ENCODE assay signal across 7 cellular contexts in genomic region chr3:32578669-32579068, GRCh38. TPM values are rescaled to one million over a fixed set of nuclear protein-coding genes. Genes with fewer than 3 reads are reported as not detected.
DNase-seq lines count a peak whose midpoint lies in the region; ATAC-seq, FAIRE-seq and TF ChIP-seq lines count a peak whose summit lies in the region.
"Not testable (repeated sequence)": the region's sequence is repeated elsewhere in the genome, so short reads cannot be mapped to it uniquely, and the experiment has no call there.

No MANE protein-coding gene starts in this region.

- CTCF ChIA-PET in GM12878 (lab: Yijun Ruan, JAX) = interaction anchor here (1.0 to 1.4 kb wide), 3 partner anchors 12 to 68 kb away, joined by 3 to 5 read pairs (median 3); no protein-coding TSS in a partner anchor
- CTCF ChIA-PET in HepG2 (lab: Yijun Ruan, JAX; ENCODE audit: low intra/inter-chr PET ratio, low total read pairs) = not testable (repeated sequence)

- not testable (repeated sequence) for H3K36me3 ChIP-seq in OCI-LY1 (ENCODE audit: insufficient read depth, low read length); GM12878 (ENCODE audit: control insufficient read depth in 2 of 2, insufficient read depth in 2 of 2, low read length in 1 of 2); HepG2 (replicated peaks in 1 of 2; ENCODE audit: control insufficient read depth in 1 of 2, insufficient read depth in 2 of 2, low read length in 2 of 2); testis (ENCODE audit: low read depth, missing control alignments)

- H2AFZ ChIP-seq in OCI-LY1 (ENCODE audit: low read length); GM12878 (ENCODE audit: control insufficient read depth, low read depth, low read length); HepG2 (ENCODE audit: low read length): not testable (repeated sequence)

- SMC1A ChIA-PET in GM12878 (lab: Charles Lee; ENCODE audit: uncharacterized antibody, unreplicated experiment) = interaction anchor here (0.6 to 1.0 kb wide), 3 partner anchors 9 to 244 kb away, joined by 3 to 4 read pairs (median 4); no protein-coding TSS in a partner anchor

- WGBS in GM12878 (ENCODE audit: insufficient coverage, insufficient replicate concordance, low lambda C conversion rate, missing lambda C conversion rate) = 99% methylated on average over 30 of the region's 31 CpGs
- WGBS in HepG2 (ENCODE audit: low lambda C conversion rate) = 90% methylated on average over 9 of the region's 31 CpGs
- WGBS in testis, 2 donors = 68% methylated on average over 31 of the region's 31 CpGs; no CpG with 5 or more reads in 1 of the 2 donors

- not testable (repeated sequence) for TF ChIP-seq EP300 in GM12878 (IDR thresholded peaks at IDR 0.05; ENCODE audit: borderline replicate concordance in 1 of 2, control insufficient read depth in 1 of 2, low read depth in 2 of 2, low read length in 2 of 2); HepG2 (IDR thresholded peaks at IDR 0.05; ENCODE audit: low read depth in 2 of 2, low read length in 2 of 2); HepG2 (CRISPR knock-in tag; IDR thresholded peaks at IDR 0.05; ENCODE audit: borderline replicate concordance)

- FAIRE-seq in GM12878 (lab: Jason Lieb, UNC); HepG2 (lab: Jason Lieb, UNC): not testable (repeated sequence)

- intact Hi-C loops in GM12878 (cut with micrococcal nuclease; ENCODE audit: unreplicated experiment) = loop anchor here (5.0 kb wide), 1 partner anchor 66 kb away; no protein-coding TSS in a partner anchor
- intact Hi-C loops in HepG2 (cut with micrococcal nuclease; ENCODE audit: unreplicated experiment) = loop anchor here (1.0 to 10.0 kb wide), 2 partner anchors 8 to 106 kb away; partner anchors contain the start of genes CNOT10 and DYNC1LI1
- intact Hi-C loops in testis (cut with DNase I; ENCODE audit: low total_unique reads) = not testable (repeated sequence)

- peaks cover 28% of the 10 kb centered on the region for H3K4me1 Mint-ChIP-seq in HFFc6 (ENCODE audit: low read depth)
- H3K4me1 Mint-ChIP-seq in osteocyte (ENCODE audit: unreplicated experiment) = peaks cover 55% of the 10 kb centered on the region
- H3K4me1 Mint-ChIP-seq in stimulated activated effector memory CD8-positive, alpha-beta T cell treated with anti-CD3 and anti-CD28 coated beads, Interleukin-12 subunit alpha, Interleukin-12 subunit beta, amount 100 ng/mL, for 72 hours = peaks cover 12% of the 10 kb centered on the region

- not testable (repeated sequence) for TF ChIP-seq RAD21 in GM12878 (IDR thresholded peaks at IDR 0.05; ENCODE audit: insufficient read depth, low read depth, low read length); HepG2 (CRISPR knock-in tag; IDR thresholded peaks at IDR 0.05)

- H3K27me3 Mint-ChIP-seq in HFFc6 (ENCODE audit: insufficient read depth); osteocyte (ENCODE audit: unreplicated experiment): not testable (repeated sequence)

- not testable (repeated sequence) for TF ChIP-seq POLR2A in GM12878 (IDR thresholded peaks at IDR 0.05; ENCODE audit: low read depth, low read length); HepG2 (IDR thresholded peaks at IDR 0.05; ENCODE audit: insufficient read depth in 1 of 2, low read depth in 2 of 2, low read length in 2 of 2); testis (IDR thresholded peaks at IDR 0.05)

- H3K27me3 ChIP-seq in OCI-LY1 (ENCODE audit: insufficient read depth, low read length); GM12878 (replicated peaks in 1 of 2; ENCODE audit: control insufficient read depth in 2 of 2, insufficient read depth in 2 of 2, low read length in 1 of 2); HepG2 (ENCODE audit: control insufficient read depth in 1 of 2, insufficient read depth in 2 of 2, low read length in 2 of 2); testis: not testable (repeated sequence)

- not testable (repeated sequence) for ATAC-seq in GM12878; HepG2; stimulated activated effector memory CD8-positive, alpha-beta T cell treated with anti-CD3 and anti-CD28 coated beads, Interleukin-12 subunit alpha, Interleukin-12 subunit beta, amount 100 ng/mL, for 72 hours

- peak overlapping the region; percentile 83; the same call in 1 of the 2 replicates for H3K4me3 Mint-ChIP-seq in HFFc6
- H3K4me3 Mint-ChIP-seq in osteocyte (ENCODE audit: unreplicated experiment) = not testable (repeated sequence)
- peak overlapping the region; percentile 59 for H3K4me3 Mint-ChIP-seq in stimulated activated effector memory CD8-positive, alpha-beta T cell treated with anti-CD3 and anti-CD28 coated beads, Interleukin-12 subunit alpha, Interleukin-12 subunit beta, amount 100 ng/mL, for 72 hours

- not testable (repeated sequence) for H3K4me3 ChIP-seq in OCI-LY1 (ENCODE audit: low read depth, low read length, poor library complexity, severe bottlenecking); GM12878
- H3K4me3 ChIP-seq in HepG2 (replicated peaks in 1 of 3; ENCODE audit: insufficient read depth in 1 of 3, low read depth in 2 of 3, low read length in 3 of 3) (0 out of 6 replicates have a peak overlapping the region, but pooled peaks of 1 of the 3 experiments have one; percentile 29), testis (peak overlapping the region; percentile 27 to 49)

- H3K4me1 ChIP-seq in OCI-LY1 (ENCODE audit: insufficient read depth, low read length, severe bottlenecking) (peaks cover 16% of the 10 kb centered on the region), HepG2 (ENCODE audit: insufficient read depth, low read length) (peaks cover 30% of the 10 kb centered on the region), testis (peaks cover 13% of the 10 kb centered on the region)
- not testable (repeated sequence) for H3K4me1 ChIP-seq in GM12878 (ENCODE audit: control insufficient read depth, insufficient read depth, low read length)

- POLR2A ChIA-PET in GM12878 (lab: Charles Lee) (interaction anchor here (0.5 to 2.0 kb wide), 4 partner anchors 61 to 862 kb away, joined by 3 to 6 read pairs (median 4); no protein-coding TSS in a partner anchor), HepG2 (lab: Yijun Ruan, JAX) (interaction anchor here (1.2 to 1.3 kb wide), 2 partner anchors 9 to 64 kb away, joined by 3 to 4 read pairs; no protein-coding TSS in a partner anchor)

- peak overlapping the region; percentile 70 for H3K27ac ChIP-seq in OCI-LY1 (ENCODE audit: low read depth, low read length, poor library complexity, severe bottlenecking)
- not testable (repeated sequence) for H3K27ac ChIP-seq in GM12878 (ENCODE audit: control insufficient read depth, insufficient read depth); HepG2 (ENCODE audit: extremely low read length, insufficient read depth, low read length); testis

- not testable (repeated sequence) for H3F3A ChIP-seq in OCI-LY1 (ENCODE audit: insufficient read depth, low read length)

- H3K9me3 ChIP-seq in OCI-LY1 (ENCODE audit: low read length); GM12878 (replicated peaks; ENCODE audit: control insufficient read depth, insufficient read depth, low read length); HepG2 (ENCODE audit: low read length); testis: not testable (repeated sequence)

- H3K9me3 Mint-ChIP-seq in HFFc6; osteocyte (ENCODE audit: unreplicated experiment); stimulated activated effector memory CD8-positive, alpha-beta T cell treated with anti-CD3 and anti-CD28 coated beads, Interleukin-12 subunit alpha, Interleukin-12 subunit beta, amount 100 ng/mL, for 72 hours: not testable (repeated sequence)

- H3K4me2 ChIP-seq in OCI-LY1 (ENCODE audit: low read length) = not testable (repeated sequence)
- H3K4me2 ChIP-seq in GM12878 (ENCODE audit: control insufficient read depth, insufficient read depth) (peak overlapping the region; percentile 84), HepG2 (ENCODE audit: low read depth, low read length) (peak overlapping the region; percentile 75)

- in situ Hi-C loops in GM12878 (cut with MboI); HepG2 (cut with HindIII; ENCODE audit: extremely low pct_ligation_motif_present, low pct_unique_long_range_greater_than_20kb): not testable (repeated sequence)

- not testable (repeated sequence) for DNase-seq in HFFc6; GM12878 (ENCODE audit: low read depth, low spot score); HepG2 (ENCODE audit: low spot score); osteocyte (ENCODE audit: extremely low spot score, unreplicated experiment); stimulated activated effector memory CD8-positive, alpha-beta T cell treated with anti-CD3 and anti-CD28 coated beads, Interleukin-12 subunit alpha, Interleukin-12 subunit beta, amount 100 ng/mL, for 72 hours (ENCODE audit: low spot score in 2 of 2); testis

- H3K27ac Mint-ChIP-seq in HFFc6 = not testable (repeated sequence)
- H3K27ac Mint-ChIP-seq in osteocyte (ENCODE audit: unreplicated experiment) = peak overlapping the region; percentile 89
- peak overlapping the region; percentile 83 for H3K27ac Mint-ChIP-seq in stimulated activated effector memory CD8-positive, alpha-beta T cell treated with anti-CD3 and anti-CD28 coated beads, Interleukin-12 subunit alpha, Interleukin-12 subunit beta, amount 100 ng/mL, for 72 hours

- H3K9me2 ChIP-seq in OCI-LY1 (ENCODE audit: low read depth, low read length) = not testable (repeated sequence)

- TF ChIP-seq CTCF in HFFc6 (IDR thresholded peaks at IDR 0.05); OCI-LY1 (IDR thresholded peaks at IDR 0.05; ENCODE audit: low read length); GM12878 (IDR thresholded peaks at IDR 0.05 in 2 of 3, conservative IDR thresholded peaks at IDR 0.05 in 1 of 3; ENCODE audit: control insufficient read depth in 2 of 3, extremely low read depth in 1 of 3, insufficient read depth in 1 of 3, low read depth in 3 of 3, low read length in 3 of 3); HepG2 (CRISPR knock-in tag; IDR thresholded peaks at IDR 0.05); osteocyte (IDR thresholded peaks at IDR 0.05); testis (IDR thresholded peaks at IDR 0.05): not testable (repeated sequence)

- not testable (repeated sequence) for H3K9ac ChIP-seq in OCI-LY1 (ENCODE audit: low read length); GM12878 (ENCODE audit: control insufficient read depth, insufficient read depth, low read length); HepG2 (ENCODE audit: insufficient read depth, low read depth, low read length)

- H3K79me2 ChIP-seq in OCI-LY1 (ENCODE audit: insufficient read depth, low read length); GM12878 (ENCODE audit: control insufficient read depth, insufficient read depth, low read length); HepG2 (ENCODE audit: insufficient read depth, low read length): not testable (repeated sequence)

- not testable (repeated sequence) for H3K36me3 Mint-ChIP-seq in HFFc6 (ENCODE audit: low read depth); osteocyte (ENCODE audit: unreplicated experiment); stimulated activated effector memory CD8-positive, alpha-beta T cell treated with anti-CD3 and anti-CD28 coated beads, Interleukin-12 subunit alpha, Interleukin-12 subunit beta, amount 100 ng/mL, for 72 hours

- RAD21 ChIA-PET in GM12878 (lab: Charles Lee; ENCODE audit: unreplicated experiment) = interaction anchor here (3.3 kb wide), 1 partner anchor 9 kb away, joined by 14 read pairs; no protein-coding TSS in a partner anchor

- H4K20me1 ChIP-seq in OCI-LY1 (ENCODE audit: insufficient read depth, low read length); GM12878 (ENCODE audit: control insufficient read depth, insufficient read depth); HepG2 (ENCODE audit: insufficient read depth, low read length): not testable (repeated sequence)

- not testable (repeated sequence) for BruUV-seq in GM12878 (replicated peaks; lab: Mats Ljungman, UMichigan); HepG2 (replicated peaks; lab: Mats Ljungman, UMichigan)

RNA-seq across cellular contexts. Expression of gene DYNC1LI1, which starts 8.0 kb away (rescaled TPM):
- 10 to 100 TPM; 43.6 to 51.8 (median 46.3) TPM for total RNA-seq in HFFc6 (2021; fragmentation: NEBNext Ultra II Directional; extraction: Animal tissue kit (Norgen Biotek cat#: 25700))
- 41.3 and 43.7 TPM in 2 replicates for total RNA-seq in GM12878 (2013; cell fraction: nucleolus; rRNA removed)
- total RNA-seq in GM12878 (2014; rRNA removed) = 26.5 and 30.8 TPM in 2 replicates
- 34.4 and 36.5 TPM in 2 replicates for total RNA-seq in GM12878 (2014; rRNA removed; fragmentation: Illumina TruSeq; extraction: Trizol)
- 29.7 and 32.0 TPM in 2 replicates for total RNA-seq in GM12878 (2021)
- 8.9 TPM for polyA plus RNA-seq in GM12878 (2011; ENCODE audit: low read depth)
- polyA plus RNA-seq in GM12878 (2011; rRNA removed) = 51.7 and 83.7 TPM in 2 replicates
- polyA plus RNA-seq in GM12878 (2011; cell fraction: cytosol; rRNA removed) = 15.4 and 18.0 TPM in 2 replicates
- 14.5 and 21.8 TPM in 2 replicates for polyA plus RNA-seq in GM12878 (2011; cell fraction: nucleus; rRNA removed)
- 15.3 and 19.8 TPM in 2 replicates for polyA plus RNA-seq in GM12878 (2012)
- 32.0 and 40.8 TPM in 2 replicates for polyA plus RNA-seq in GM12878 (2014; fragmentation: Illumina TruSeq; extraction: Trizol)
- polyA plus RNA-seq in GM12878 (2014; fragmentation: Nextera tagmentation; extraction: Ambion mirVana) = 10 to 100 TPM; 11.5 to 17.0 TPM
- polyA plus RNA-seq in GM12878 (2014; rRNA removed) = 28.1 and 30.1 TPM in 2 replicates
- polyA plus RNA-seq in GM12878 (2016; fragmentation: Nextera tagmentation; extraction: Ambion mirVana) = 10 to 100 TPM; 36.8 to 37.6 TPM
- polyA minus RNA-seq in GM12878 (2011; rRNA and poly(A)+ RNA removed) = 20.3 and 21.6 TPM in 2 replicates
- 9.6 and 12.0 TPM in 2 replicates for polyA minus RNA-seq in GM12878 (2011; cell fraction: cytosol; rRNA and poly(A)+ RNA removed)
- 30.8 and 67.1 TPM in 2 replicates for polyA minus RNA-seq in GM12878 (2011; cell fraction: nucleus; rRNA and poly(A)+ RNA removed)
- 37.1 and 51.6 TPM in 2 replicates for total RNA-seq in HepG2 (2016; rRNA removed; fragmentation: Illumina TruSeq; extraction: Trizol)
- total RNA-seq in HepG2 (2016; cell fraction: cytosol; rRNA removed; fragmentation: Illumina TruSeq; extraction: Trizol; ENCODE audit: low read depth) = 33.6 and 36.9 TPM in 2 replicates
- total RNA-seq in HepG2 (2016; cell fraction: insoluble cytoplasmic fraction; rRNA removed; fragmentation: Illumina TruSeq; extraction: Trizol) = 39.2 and 45.8 TPM in 2 replicates
- total RNA-seq in HepG2 (2016; cell fraction: membrane; rRNA removed; fragmentation: Illumina TruSeq; extraction: Trizol) = 14.4 and 17.4 TPM in 2 replicates
- 25.8 and 26.3 TPM in 2 replicates for total RNA-seq in HepG2 (2016; cell fraction: nucleus; rRNA removed; fragmentation: Illumina TruSeq; extraction: Trizol)
- 10.5 and 13.4 TPM in 2 replicates for polyA plus RNA-seq in HepG2 (2011; rRNA removed)
- 6.3 and 7.7 TPM in 2 replicates for polyA plus RNA-seq in HepG2 (2011; cell fraction: cytosol; rRNA removed)
- polyA plus RNA-seq in HepG2 (2011; cell fraction: nucleus; rRNA removed) = 5.8 and 6.5 TPM in 2 replicates
- polyA plus RNA-seq in HepG2 (2012) = 18.4 and 21.5 TPM in 2 replicates
- polyA plus RNA-seq in HepG2 (2016; cell fraction: cytosol; fragmentation: Illumina TruSeq; extraction: Trizol; ENCODE audit: low read depth) = 3.1 and 3.3 TPM in 2 replicates
- polyA plus RNA-seq in HepG2 (2016; cell fraction: insoluble cytoplasmic fraction; fragmentation: Illumina TruSeq; extraction: Trizol; ENCODE audit: low read depth) = 48.8 and 52.8 TPM in 2 replicates
- polyA plus RNA-seq in HepG2 (2016; cell fraction: membrane; fragmentation: Illumina TruSeq; extraction: Trizol; ENCODE audit: low read depth) = 6.3 TPM in 2 replicates
- polyA plus RNA-seq in HepG2 (2016; cell fraction: nucleus; fragmentation: Illumina TruSeq; extraction: Trizol; ENCODE audit: insufficient read depth, low read depth) = 23.4 and 26.9 TPM in 2 replicates
- 10.8 and 15.6 TPM in 2 replicates for polyA minus RNA-seq in HepG2 (2011; rRNA and poly(A)+ RNA removed; ENCODE audit: low replicate concordance)
- polyA minus RNA-seq in HepG2 (2011; cell fraction: cytosol; rRNA and poly(A)+ RNA removed) = 8.9 and 10.4 TPM in 2 replicates
- 26.1 and 27.7 TPM in 2 replicates for polyA minus RNA-seq in HepG2 (2011; cell fraction: nucleus; rRNA and poly(A)+ RNA removed)
- total RNA-seq in osteocyte = 58.8 and 64.3 TPM in 2 replicates
- 10 to 100 TPM; 53.9 to 61.3 TPM for total RNA-seq in testis
- 85.7 TPM for polyA plus RNA-seq in testis (ENCODE audit: insufficient read depth, low read depth, low replicate concordance)
